ENCODE assay signal across 8 cellular contexts in genomic region chr11:6603287-6604080, GRCh38. TPM values are rescaled to one million over a fixed set of nuclear protein-coding genes. Genes with fewer than 3 reads are reported as not detected.
DNase-seq lines count a peak whose midpoint lies in the region; TF ChIP-seq lines count a peak whose summit lies in the region.

Gene ILK (plus strand): TSS chr11:6603774. CDS start chr11:6604272, 498 bp downstream.
Gene RRP8 (minus strand): TSS chr11:6603616. CDS start chr11:6603502, 114 bp downstream.

- peak within 1 kb of the TSS; percentile 98 for H3K9ac ChIP-seq in endocrine pancreas (ENCODE audit: control insufficient read depth, insufficient read depth, low read length)

- H3K36me3 ChIP-seq in endocrine pancreas (ENCODE audit: control insufficient read depth, insufficient read depth, low read length): peaks cover 4% of the 10 kb centered on the region

- TF ChIP-seq CTCF in GM20000 (IDR thresholded peaks at IDR 0.05; ENCODE audit: extremely low read depth, missing control alignments): no peak

- H3K4me3 ChIP-seq in endocrine pancreas (ENCODE audit: control insufficient read depth, insufficient read depth, low read length): peak within 1 kb of the TSS; percentile 95

- H3K27me3 ChIP-seq in endocrine pancreas (ENCODE audit: control insufficient read depth, insufficient read depth, low read length): no peaks in the 10 kb centered on the region

- DNase-seq in COLO829 (ENCODE audit: low spot score): peak; percentile 88
- peak; percentile 95 for DNase-seq in GM20000 (ENCODE audit: low spot score)
- peak; percentile 96 for DNase-seq in HT-29 (ENCODE audit: low spot score)
- peak; percentile 84 for DNase-seq in NOMO-1 treated with dmso at 0.1 percent for 144 hours (lab: John Stamatoyannopoulos, UW; ENCODE audit: unreplicated experiment)
- DNase-seq in activated CD8-positive, alpha-beta memory T cell treated with anti-CD3 and anti-CD28 coated beads for 48 hours (ENCODE audit: low read depth in 2 of 3, low spot score in 2 of 3): peak; percentile 71 to 82 (median 78)
- DNase-seq in mesenteric fat pad (ENCODE audit: low spot score): peak; percentile 98
- peak; percentile 75 for DNase-seq in stimulated activated CD8-positive, alpha-beta memory T cell treated with anti-CD3 and anti-CD28 coated beads, Interleukin-15, amount 100 ng/mL, for 1 hour (ENCODE audit: low read depth)

- peaks cover 6% of the 10 kb centered on the region for H3K4me1 ChIP-seq in endocrine pancreas (ENCODE audit: control insufficient read depth, insufficient read depth, low read length)

- H3K9me3 ChIP-seq in endocrine pancreas (ENCODE audit: control insufficient read depth, low read length): no peaks in the 10 kb centered on the region

RNA-seq across cellular contexts. Expression of gene ILK, which starts in this region (rescaled TPM):
- total RNA-seq in HT-29 (2014; rRNA removed; shearing (Covaris generic)): 150 and 151 TPM in 2 replicates
- 141 TPM for total RNA-seq in mesenteric fat pad

RNA-seq across cellular contexts. Expression of gene RRP8, which starts in this region (rescaled TPM):
- total RNA-seq in HT-29 (2014; rRNA removed; shearing (Covaris generic)): 21.4 TPM in 2 replicates
- total RNA-seq in mesenteric fat pad: 20.8 TPM

Comparison
In these comparisons a context has a peak if more than half of its experiments do, and no peak if none do; other contexts are left out.
1. Peak in every context shown above with its lines: DNase-seq and H3K4me3 ChIP-seq.